Comparison of ENCODE assay signal across 12 cellular contexts in genomic region chr6:158758941-158759479, GRCh38.
DNase-seq lines count a peak whose midpoint lies in the region; ATAC-seq and TF ChIP-seq lines count a peak whose summit lies in the region.
"Had no signal": no experiment of that assay in that cellular context is flagged by ENCODE, and none has a peak within 500 bp of the region (broad histone marks: within the 10 kb centered on the region; RNA-seq: fewer than 3 reads in every experiment).

No MANE protein-coding gene starts in this region.

- H3K27ac Mint-ChIP-seq in stimulated activated naive CD8-positive, alpha-beta T cell treated with anti-CD3 and anti-CD28 coated beads, Interleukin-15, amount 100 ng/mL, for 72 hours: peak overlapping the region in 1 of 2 donors; percentile 56

- no peak overlapping the region for H3K4me3 Mint-ChIP-seq in stimulated activated naive CD8-positive, alpha-beta T cell treated with anti-CD3 and anti-CD28 coated beads, Interleukin-15, amount 100 ng/mL, for 72 hours

- H3K4me1 ChIP-seq in upper lobe of right lung: no peaks in the 10 kb centered on the region
- H3K4me1 ChIP-seq: psoas muscle had no signal

- no peaks in the 10 kb centered on the region for H3K27me3 Mint-ChIP-seq in stimulated activated naive CD8-positive, alpha-beta T cell treated with anti-CD3 and anti-CD28 coated beads, Interleukin-15, amount 100 ng/mL, for 72 hours

- intact Hi-C loops in upper lobe of right lung (cut with DNase I): no loop called here

- DNase-seq in stimulated activated naive CD8-positive, alpha-beta T cell treated with anti-CD3 and anti-CD28 coated beads, Interleukin-15, amount 100 ng/mL, for 72 hours: no peak
- no peak for DNase-seq in stimulated activated naive CD8-positive, alpha-beta T cell treated with anti-CD3 and anti-CD28 coated beads, Interleukin-15, Interleukin-2, amounts not matched to agents 100 U/mL and 50 U/mL, for 24 hours
- peak; percentile 93 for DNase-seq in NCI-H345 treated with DMSO at 0.1 percent for 48 hours (lab: John Stamatoyannopoulos, UW; ENCODE audit: unreplicated experiment)
- DNase-seq in cerebellum (ENCODE audit: low spot score): peak; percentile 78
- no peak for DNase-seq in upper lobe of right lung
- DNase-seq in effector CD8-positive, alpha-beta T cell (lab: John Stamatoyannopoulos, UW): no peak
- no peak for DNase-seq in stimulated activated naive CD4-positive, alpha-beta T cell (lab: John Stamatoyannopoulos, UW)
- DNase-seq: brain microvascular endothelial cell; mammary epithelial cell; stimulated activated CD4-positive, alpha-beta T cell treated with anti-CD3 and anti-CD28 coated beads, Interleukin-4, amount 100 ng/mL, for 1 hour had no signal

- no peaks in the 10 kb centered on the region for H3K4me1 Mint-ChIP-seq in stimulated activated naive CD8-positive, alpha-beta T cell treated with anti-CD3 and anti-CD28 coated beads, Interleukin-15, amount 100 ng/mL, for 72 hours

- ATAC-seq in stimulated activated naive CD8-positive, alpha-beta T cell treated with anti-CD3 and anti-CD28 coated beads, Interleukin-15, amount 100 ng/mL, for 72 hours: peak; percentile 11
- ATAC-seq in stimulated activated naive CD8-positive, alpha-beta T cell treated with anti-CD3 and anti-CD28 coated beads, Interleukin-15, Interleukin-2, amounts not matched to agents 100 U/mL and 50 U/mL, for 24 hours: no peak
- ATAC-seq in upper lobe of right lung (peak; percentile 6), GM21423 (IDR thresholded peaks at IDR 0.05; ENCODE audit: unreplicated experiment) (no peak)

- no peaks in the 10 kb centered on the region for H3K9me3 ChIP-seq in upper lobe of right lung
- H3K9me3 ChIP-seq: psoas muscle had no signal

- no peaks in the 10 kb centered on the region for H3K27me3 ChIP-seq in upper lobe of right lung
- H3K27me3 ChIP-seq: brain microvascular endothelial cell had no signal

- H3K27ac ChIP-seq in upper lobe of right lung: no peak overlapping the region
- H3K27ac ChIP-seq: brain microvascular endothelial cell, psoas muscle had no signal

- peaks cover under 1% of the 10 kb centered on the region for H3K36me3 ChIP-seq in upper lobe of right lung

- TF ChIP-seq CTCF in upper lobe of right lung (IDR thresholded peaks at IDR 0.05): no peak

- H3K4me3 ChIP-seq in upper lobe of right lung: no peak overlapping the region
- H3K4me3 ChIP-seq: psoas muscle had no signal

- no peaks in the 10 kb centered on the region for H3K9me3 Mint-ChIP-seq in stimulated activated naive CD8-positive, alpha-beta T cell treated with anti-CD3 and anti-CD28 coated beads, Interleukin-15, amount 100 ng/mL, for 72 hours

Comparison
In these comparisons a context has a peak if more than half of its experiments do, and no peak if none do; other contexts are left out.
1. ATAC-seq: peak in stimulated activated naive CD8-positive, alpha-beta T cell treated with anti-CD3 and anti-CD28 coated beads, Interleukin-15, amount 100 ng/mL, for 72 hours (single experiment) and upper lobe of right lung (single experiment); none in stimulated activated naive CD8-positive, alpha-beta T cell treated with anti-CD3 and anti-CD28 coated beads, Interleukin-15, Interleukin-2, amounts not matched to agents 100 U/mL and 50 U/mL, for 24 hours (single experiment) and GM21423 (single experiment).
2. DNase-seq: peak in NCI-H345 treated with DMSO at 0.1 percent for 48 hours (single experiment) and cerebellum (single experiment); none in stimulated activated naive CD8-positive, alpha-beta T cell treated with anti-CD3 and anti-CD28 coated beads, Interleukin-15, amount 100 ng/mL, for 72 hours (0 of 2), stimulated activated naive CD8-positive, alpha-beta T cell treated with anti-CD3 and anti-CD28 coated beads, Interleukin-15, Interleukin-2, amounts not matched to agents 100 U/mL and 50 U/mL, for 24 hours (single experiment), upper lobe of right lung (single experiment), effector CD8-positive, alpha-beta T cell (single experiment) and stimulated activated naive CD4-positive, alpha-beta T cell (0 of 6).